10 cellular contexts compared by ENCODE assay signal in genomic region chr7:2537981-2538851, GRCh38. TPM values are rescaled to one million over a fixed set of nuclear protein-coding genes. Genes with fewer than 3 reads are reported as not detected.
DNase-seq lines count a peak whose midpoint lies in the region; ATAC-seq and TF ChIP-seq lines count a peak whose summit lies in the region.
"Had no signal": no experiment of that assay in that cellular context is flagged by ENCODE, and none has a peak within 500 bp of the region (broad histone marks: within the 10 kb centered on the region; RNA-seq: fewer than 3 reads in every experiment).

No MANE protein-coding gene starts in this region.

- POLR2A ChIA-PET in RWPE1 (lab: Yijun Ruan, JAX; ENCODE audit: low non-redundant PET) = no interaction called here

- peaks cover 21% of the 10 kb centered on the region for H3K36me3 ChIP-seq in GM06990 (ENCODE audit: control insufficient read depth, insufficient read depth, low read length)

- TF ChIP-seq CTCF in GM06990 (IDR thresholded peaks at IDR 0.05; ENCODE audit: insufficient read depth, low read length, poor library complexity, severe bottlenecking) (no peak), RWPE1 (conservative IDR thresholded peaks at IDR 0.05; ENCODE audit: low read depth) (no peak)

- H3K27ac ChIP-seq in RWPE1 = peak overlapping the region; percentile 56

- ATAC-seq in left cardiac atrium (peak in 1 of 2 donors; percentile 24), sciatic nerve (no peak), HG02852 (IDR thresholded peaks at IDR 0.05; ENCODE audit: unreplicated experiment) (no peak), HG03159 (IDR thresholded peaks at IDR 0.05; ENCODE audit: unreplicated experiment) (no peak), GM19463 (IDR thresholded peaks at IDR 0.05; ENCODE audit: unreplicated experiment) (no peak)
- ATAC-seq: CD8-positive, alpha-beta T cell had no signal

- H3K4me3 ChIP-seq in GM06990 (replicated peaks; ENCODE audit: low read depth, low read length) = no peak overlapping the region

- CTCF ChIA-PET in RWPE1 (lab: Yijun Ruan, JAX) = no interaction called here

- intact Hi-C loops in left cardiac atrium (cut with DNase I) (no loop called here), sciatic nerve (cut with DNase I) (no loop called here)

- H3K27me3 ChIP-seq in GM06990 (replicated peaks; ENCODE audit: control insufficient read depth, insufficient read depth, low read length) = no peaks in the 10 kb centered on the region

- DNase-seq in GM06990 (ENCODE audit: extremely low read depth, insufficient read length) = peak; percentile 15
- DNase-seq in RWPE1 (ENCODE audit: low spot score) = no peak
- peak; percentile 22 for DNase-seq in left cardiac atrium
- peak; percentile 54 for DNase-seq in sciatic nerve (ENCODE audit: low spot score)
- DNase-seq: NCI-H187 treated with DMSO at 0.1 percent for 48 hours; stimulated activated CD4-positive, alpha-beta T cell treated with anti-CD3 and anti-CD28 coated beads, Interleukin-4, amount 100 ng/mL, for 24 hours had no signal

RNA-seq across cellular contexts. Expression of gene BRAT1, which starts 17.1 kb away (rescaled TPM):
- total RNA-seq in left cardiac atrium (10 to 100 TPM; 14.6 to 17.6 TPM), sciatic nerve (22.0 TPM)

RNA-seq across cellular contexts. Expression of gene LFNG, which starts 18.6 kb away (rescaled TPM):
- total RNA-seq in left cardiac atrium (1 to 10 TPM; 8.7 to 9.2 TPM), sciatic nerve (20.1 TPM)

RNA-seq across cellular contexts. Expression of gene IQCE, which starts 20.6 kb away (rescaled TPM):
- total RNA-seq in left cardiac atrium (10 to 100 TPM; 11.5 to 12.0 TPM), sciatic nerve (21.4 TPM)
